10 cellular contexts compared by ENCODE assay signal in the genomic region with DNA sequence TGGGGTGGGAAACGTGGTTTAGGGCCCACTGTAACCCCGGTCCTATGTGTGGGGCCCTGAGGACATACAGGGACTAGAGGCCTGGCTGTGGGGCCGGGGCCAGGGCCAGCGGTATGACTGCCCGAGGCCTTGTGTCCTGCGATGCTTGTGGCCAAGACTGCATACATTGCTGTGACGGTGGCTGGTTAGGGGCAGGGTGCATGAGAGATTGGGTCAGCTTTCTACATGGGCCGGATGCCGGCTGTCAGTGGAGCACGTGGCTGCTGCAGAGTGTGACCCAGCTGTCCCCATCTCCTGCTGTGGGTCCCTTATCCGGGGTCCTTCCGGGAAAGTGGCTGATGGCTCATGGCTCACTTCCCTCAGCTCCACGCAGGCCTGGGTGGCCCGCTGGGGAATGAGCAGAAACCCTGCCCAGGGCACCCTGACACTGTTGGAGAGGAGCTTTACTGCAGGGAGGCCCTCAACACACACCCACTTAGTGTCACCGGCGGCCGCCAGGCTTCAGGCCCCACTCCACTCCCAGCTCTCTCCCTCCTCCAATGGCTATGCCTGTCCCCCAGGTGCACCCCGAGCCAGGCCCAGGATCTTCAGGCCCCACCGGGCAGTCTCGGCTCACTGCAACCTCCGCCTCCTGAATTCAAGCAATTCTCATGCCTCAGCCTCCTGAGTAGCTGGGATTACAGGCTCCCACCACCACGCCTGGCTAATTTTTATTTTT. TPM values are rescaled to one million over a fixed set of nuclear protein-coding genes. Genes with fewer than 3 reads are reported as not detected.
DNase-seq lines count a peak whose midpoint lies in the region; ATAC-seq and TF ChIP-seq lines count a peak whose summit lies in the region.
"Had no signal": no experiment of that assay in that cellular context is flagged by ENCODE, and none has a peak within 500 bp of the region (broad histone marks: within the 10 kb centered on the region; RNA-seq: fewer than 3 reads in every experiment).

No MANE protein-coding gene starts in this region.

- POLR2A ChIA-PET in WTC11 (lab: Charles Lee), result no interaction called here

- H3K36me3 Mint-ChIP-seq in WTC11, result no peaks in the 10 kb centered on the region

- TF ChIP-seq CTCF in WTC11 (IDR thresholded peaks at IDR 0.05) (no peak), esophagus squamous epithelium (IDR thresholded peaks at IDR 0.05) (no peak), psoas muscle (IDR thresholded peaks at IDR 0.05) (no peak)

- no peaks in the 10 kb centered on the region for H3K9me3 ChIP-seq in esophagus squamous epithelium
- no peaks in the 10 kb centered on the region for H3K9me3 ChIP-seq in psoas muscle

- H3K4me3 Mint-ChIP-seq in WTC11, result peak overlapping the region; percentile 66

- peaks cover 50% of the 10 kb centered on the region for H3K27me3 Mint-ChIP-seq in WTC11 (ENCODE audit: low read depth)

- H3K27ac ChIP-seq in esophagus squamous epithelium (peak overlapping the region in 1 of 4 donors; percentile 28), psoas muscle (no peak overlapping the region)

- H3K4me1 ChIP-seq in esophagus squamous epithelium (peaks cover 18 to 62% (median 34%) of the 10 kb centered on the region in 3 donors), psoas muscle (peaks cover 10% of the 10 kb centered on the region)

- no peaks in the 10 kb centered on the region for H3K9me3 Mint-ChIP-seq in WTC11

- peak overlapping the region in 3 of 4 donors; percentile 41 to 65 (median 52) for H3K4me3 ChIP-seq in esophagus squamous epithelium
- H3K4me3 ChIP-seq in psoas muscle, result peak overlapping the region; percentile 66

- H3K27me3 ChIP-seq in esophagus squamous epithelium (peaks cover 6 to 77% (median 10%) of the 10 kb centered on the region in 4 donors), psoas muscle (ENCODE audit: insufficient read depth in 3 of 3, low read length in 2 of 3) (peaks cover 0 to 36% (median 31%) of the 10 kb centered on the region in 3 donors)

- H3K4me1 Mint-ChIP-seq in WTC11, result no peaks in the 10 kb centered on the region; the same call in 1 of the 2 replicates

- TF ChIP-seq POLR2A in esophagus squamous epithelium (IDR thresholded peaks at IDR 0.05), result no peak

- intact Hi-C loops in esophagus squamous epithelium (cut with DNase I), result no loop called here
- intact Hi-C loops in psoas muscle (cut with DNase I), result no loop called here

- ATAC-seq in WTC11 (no peak), psoas muscle (peak; percentile 17 to 62 (median 46)), HG02623 (IDR thresholded peaks at IDR 0.05; ENCODE audit: unreplicated experiment) (no peak), HG03095 (IDR thresholded peaks at IDR 0.05; ENCODE audit: unreplicated experiment) (no peak)

- DNase-seq in WTC11 (ENCODE audit: low spot score) (no peak), esophagus squamous epithelium (lab: John Stamatoyannopoulos, UW) (no peak), psoas muscle (no peak), ecto neural progenitor cell (ENCODE audit: low spot score) (no peak)
- DNase-seq: activated effector memory CD4-positive, alpha-beta T cell treated with Interleukin-2 at 50 U/mL for 16 hours; NK-92 treated with Interleukin-12 subunit alpha and Interleukin-12 subunit beta, amount 100 ng/mL, for 24 hours had no signal

- H3K36me3 ChIP-seq in esophagus squamous epithelium (no peaks in the 10 kb centered on the region), psoas muscle (ENCODE audit: insufficient read depth in 1 of 2, low read depth in 1 of 2) (no peaks in the 10 kb centered on the region)

- H3K27ac Mint-ChIP-seq in WTC11, result no peak overlapping the region

- CTCF ChIA-PET in WTC11 (lab: Charles Lee), result interaction anchor here (0.7 to 1.8 kb wide), 5 partner anchors 23 to 86 kb away, joined by 3 to 8 read pairs (median 4); no protein-coding TSS in a partner anchor

- 82 to 83% methylated on average over 9 to 14 of the region's 22 CpGs for WGBS in esophagus squamous epithelium, 2 donors
- WGBS in psoas muscle, 3 donors, result 64 to 72% (median 64%) methylated on average over 20 to 22 of the region's 22 CpGs

TF ChIP-seq in WTC11, 78 proteins besides CTCF, POLR2A, EP300 and RAD21:
- no peak for TF ChIP-seq ZNF396 (CRISPR knock-in tag; IDR thresholded peaks at IDR 0.05; ENCODE audit: borderline replicate concordance)
- TF ChIP-seq, protein P1, sequence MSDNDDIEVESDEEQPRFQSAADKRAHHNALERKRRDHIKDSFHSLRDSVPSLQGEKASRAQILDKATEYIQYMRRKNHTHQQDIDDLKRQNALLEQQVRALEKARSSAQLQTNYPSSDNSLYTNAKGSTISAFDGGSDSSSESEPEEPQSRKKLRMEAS (CRISPR knock-in tag; IDR thresholded peaks at IDR 0.05), result no peak
- TF ChIP-seq, protein P2, sequence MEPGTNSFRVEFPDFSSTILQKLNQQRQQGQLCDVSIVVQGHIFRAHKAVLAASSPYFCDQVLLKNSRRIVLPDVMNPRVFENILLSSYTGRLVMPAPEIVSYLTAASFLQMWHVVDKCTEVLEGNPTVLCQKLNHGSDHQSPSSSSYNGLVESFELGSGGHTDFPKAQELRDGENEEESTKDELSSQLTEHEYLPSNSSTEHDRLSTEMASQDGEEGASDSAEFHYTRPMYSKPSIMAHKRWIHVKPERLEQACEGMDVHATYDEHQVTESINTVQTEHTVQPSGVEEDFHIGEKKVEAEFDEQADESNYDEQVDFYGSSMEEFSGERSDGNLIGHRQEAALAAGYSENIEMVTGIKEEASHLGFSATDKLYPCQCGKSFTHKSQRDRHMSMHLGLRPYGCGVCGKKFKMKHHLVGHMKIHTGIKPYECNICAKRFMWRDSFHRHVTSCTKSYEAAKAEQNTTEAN (CRISPR knock-in tag; IDR thresholded peaks at IDR 0.05), result no peak

RNA-seq across cellular contexts. Expression of a gene that starts 0.8 kb away (rescaled TPM):
- 1.8 to 2.7 TPM (median 2.3 TPM) in 3 replicates for total RNA-seq in WTC11 (2021)
- total RNA-seq in esophagus squamous epithelium, result 1 to 10 TPM in 3 of 4 donors, under 1 TPM in 1; 0.88 to 4.8 (median 2.6) TPM
- total RNA-seq in psoas muscle, result 1 to 10 TPM in 3 of 4 donors, under 1 TPM in 1; 0.92 to 2.6 (median 1.3) TPM
- under 1 TPM; 0.20 to 0.69 (median 0.46) TPM for polyA plus RNA-seq in psoas muscle
- total RNA-seq: M059J had no signal

RNA-seq across cellular contexts. Expression of a gene that starts 3.9 kb away (rescaled TPM):
- total RNA-seq in WTC11 (2021), result 3.4 to 4.0 TPM (median 3.5 TPM) in 3 replicates
- total RNA-seq in esophagus squamous epithelium, result not detected
- total RNA-seq in psoas muscle, result 1 to 10 TPM in 1 of 4 donors, under 1 TPM in 2, not detected in 1; 0.59 to 4.1 (median 0.69) TPM
- under 1 TPM; 0.12 to 0.28 (median 0.13) TPM for polyA plus RNA-seq in psoas muscle
- total RNA-seq: Daoy, M059J had no signal

RNA-seq across cellular contexts. Expression of a gene that starts 6.4 kb away (rescaled TPM):
- total RNA-seq in WTC11 (2021) (1.9 to 2.4 TPM (median 2.3 TPM) in 3 replicates), esophagus squamous epithelium (not detected), psoas muscle (under 1 TPM in 1 of 4 donors, not detected in 3; 0.90 TPM)
- polyA plus RNA-seq in psoas muscle, result under 1 TPM in 2 of 3 donors, not detected in 1; 0.08 to 0.14 TPM

RNA-seq across cellular contexts. Expression of a gene that starts 41.9 kb away (rescaled TPM):
- 115 to 140 TPM (median 137 TPM) in 3 replicates for total RNA-seq in WTC11 (2021)
- total RNA-seq in esophagus squamous epithelium, result 100 to 1,000 TPM in 1 of 4 donors, 10 to 100 TPM in 3; 16.5 to 147 (median 60.0) TPM
- total RNA-seq in psoas muscle, result 100 to 1,000 TPM; 108 to 154 (median 120) TPM
- 100 to 1,000 TPM in 1 of 3 donors, 10 to 100 TPM in 2; 54.2 to 198 (median 98.4) TPM for polyA plus RNA-seq in psoas muscle

RNA-seq across cellular contexts. Expression of a gene that starts 47.3 kb away (rescaled TPM):
- total RNA-seq in WTC11 (2021), result 111 to 135 TPM (median 130 TPM) in 3 replicates
- total RNA-seq in esophagus squamous epithelium, result 10 to 100 TPM; 33.5 to 74.2 (median 46.5) TPM
- total RNA-seq in psoas muscle, result 10 to 100 TPM; 23.8 to 30.3 (median 27.1) TPM
- 10 to 100 TPM; 36.3 to 58.9 (median 36.7) TPM for polyA plus RNA-seq in psoas muscle

Comparison
In these comparisons a context has a peak if more than half of its experiments do, and no peak if none do; other contexts are left out.
1. ATAC-seq: peak in psoas muscle (4 of 4); none in WTC11 (single experiment), HG02623 (single experiment) and HG03095 (single experiment).